1 cellular context compared by ENCODE assay signal in genomic region chr5:79845448-79846197, GRCh38.
TF ChIP-seq lines count a peak whose summit lies in the region.

No MANE protein-coding gene starts in this region.

TF ChIP-seq in SK-N-SH treated with all-trans-retinoic acid at 6 μM for 48 hours, 23 proteins besides CTCF, POLR2A, EP300 and RAD21 (continued from another document):
- TF ChIP-seq PATZ1 (CRISPR knock-in tag; IDR thresholded peaks at IDR 0.05; ENCODE audit: borderline replicate concordance) (no peak), ESRRG (CRISPR knock-in tag; IDR thresholded peaks at IDR 0.05) (no peak), PPARA (CRISPR knock-in tag; IDR thresholded peaks at IDR 0.05; ENCODE audit: borderline replicate concordance) (no peak)
